ENCODE assay signal across 24 cellular contexts in the genomic region with DNA sequence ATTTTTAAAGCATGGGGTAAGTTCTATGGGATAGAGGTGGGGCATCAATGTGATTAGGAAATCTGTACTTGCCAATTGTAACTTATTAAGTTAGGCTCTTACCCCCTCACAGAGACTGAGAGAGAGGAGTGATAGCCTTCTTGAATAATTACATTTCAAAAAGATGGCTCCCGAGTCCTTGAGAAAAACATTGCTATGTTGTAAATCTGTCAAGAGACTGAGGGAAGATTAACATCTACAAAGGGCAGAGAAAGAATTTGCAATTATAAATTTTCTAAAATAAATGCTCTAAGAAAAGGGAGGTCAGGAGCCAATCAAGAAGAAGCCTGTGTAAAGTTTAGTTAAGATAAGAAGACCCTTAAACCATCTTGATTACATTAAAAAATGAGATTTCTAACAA.
"Had no signal": no experiment of that assay in that cellular context is flagged by ENCODE, and none has a peak within 500 bp of the region (broad histone marks: within the 10 kb centered on the region; RNA-seq: fewer than 3 reads in every experiment).

No MANE protein-coding gene starts in this region.

- H3K36me3 ChIP-seq: colonic mucosa, esophagus squamous epithelium, gastrocnemius medialis, heart right ventricle, left ventricle myocardium inferior, lower lobe of right lung had no signal

- H3K27ac Mint-ChIP-seq: dendritic cell treated with granulocyte-macrophage colony-stimulating factor and Interleukin-4, amounts not matched to agents 40 ng/mL and 50 ng/mL, for 4 days; naive thymus-derived CD4-positive, alpha-beta T cell had no signal

- H3K27me3 ChIP-seq: colonic mucosa, dorsolateral prefrontal cortex, esophagus squamous epithelium, gastrocnemius medialis, heart right ventricle had no signal

- H3K4me3 Mint-ChIP-seq: dendritic cell treated with granulocyte-macrophage colony-stimulating factor and Interleukin-4, amounts not matched to agents 40 ng/mL and 50 ng/mL, for 4 days; naive thymus-derived CD4-positive, alpha-beta T cell had no signal

- ATAC-seq: esophagus mucosa; gastrocnemius medialis; heart right ventricle; left cardiac atrium; left lobe of liver; lower lobe of right lung; naive thymus-derived CD4-positive, alpha-beta T cell had no signal

- H3K4me1 ChIP-seq: colonic mucosa, esophagus squamous epithelium, gastrocnemius medialis, heart right ventricle, left ventricle myocardium inferior, lower lobe of right lung had no signal

- DNase-seq: colonic mucosa; cortex of kidney; dorsolateral prefrontal cortex; effector CD4-positive, alpha-beta T cell; effector memory CD4-positive, alpha-beta T cell; erythroblast; esophagus squamous epithelium; foreskin fibroblast; foreskin melanocyte; gastrocnemius medialis; glutamatergic neuron; head of caudate nucleus; heart right ventricle; hippocampal formation; left cardiac atrium; left ventricle myocardium inferior; lower lobe of right lung; mesenchymal stem cell; midbrain; naive thymus-derived CD4-positive, alpha-beta T cell had no signal

- H3K27me3 Mint-ChIP-seq: dendritic cell treated with granulocyte-macrophage colony-stimulating factor and Interleukin-4, amounts not matched to agents 40 ng/mL and 50 ng/mL, for 4 days; naive thymus-derived CD4-positive, alpha-beta T cell had no signal

- H3K27ac ChIP-seq: colonic mucosa, dorsolateral prefrontal cortex, epithelial cell of prostate, esophagus squamous epithelium, gastrocnemius medialis, heart right ventricle, left ventricle myocardium inferior, lower lobe of right lung had no signal

- H3K9me3 ChIP-seq: colonic mucosa, gastrocnemius medialis had no signal

- H3K4me3 ChIP-seq: colonic mucosa, dorsolateral prefrontal cortex, esophagus squamous epithelium, gastrocnemius medialis, heart right ventricle, left ventricle myocardium inferior, lower lobe of right lung had no signal

- H3K4me1 Mint-ChIP-seq: naive thymus-derived CD4-positive, alpha-beta T cell had no signal
